30 cellular contexts compared by ENCODE assay signal in the genomic region with DNA sequence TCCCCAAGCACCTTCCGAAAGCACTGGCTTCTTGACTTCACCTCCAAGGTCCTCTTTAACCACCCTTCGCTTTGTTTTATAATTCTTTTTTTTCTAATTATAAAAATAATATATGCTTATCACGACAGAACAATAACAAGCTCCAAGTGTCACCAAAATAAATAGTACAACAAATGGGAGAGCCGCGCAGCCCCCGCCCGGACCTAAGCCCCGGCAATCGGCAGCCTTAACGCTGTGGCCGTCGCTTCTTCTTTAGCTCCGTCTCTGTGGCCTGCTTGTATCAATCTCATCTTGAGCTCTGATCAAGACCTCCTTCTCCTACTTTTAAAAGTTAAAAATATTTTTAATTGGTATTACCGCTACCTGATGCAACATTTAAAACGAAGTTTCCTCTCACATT.
"Had no signal": no experiment of that assay in that cellular context is flagged by ENCODE, and none has a peak within 500 bp of the region (broad histone marks: within the 10 kb centered on the region; RNA-seq: fewer than 3 reads in every experiment).

No MANE protein-coding gene starts in this region.

- ATAC-seq: activated CD4-positive, alpha-beta T cell treated with anti-CD3 and anti-CD28 coated beads for 36 hours; activated CD4-positive, CD25-positive, alpha-beta regulatory T cell treated with anti-CD3 and anti-CD28 coated beads, Interleukin-2, amount 50 U/mL, for 24 hours; activated CD8-positive, alpha-beta T cell treated with anti-CD3 and anti-CD28 coated beads, Interleukin-2, amount 10 ng/mL, durations not matched to agents 7 days and 5 days; activated naive CD8-positive, alpha-beta T cell treated with anti-CD3 and anti-CD28 coated beads, Interleukin-2, amount 50 U/mL, for 24 hours; PC-3; WTC11 had no signal

- H3K27ac Mint-ChIP-seq: activated CD4-positive, alpha-beta T cell treated with anti-CD3 and anti-CD28 coated beads for 36 hours; activated CD4-positive, alpha-beta T cell treated with anti-CD3 and anti-CD28 coated beads, Interleukin-2, amount 10 ng/mL, durations not matched to agents 7 days and 5 days; activated CD8-positive, alpha-beta T cell treated with anti-CD3 and anti-CD28 coated beads, Interleukin-2, amount 10 ng/mL, durations not matched to agents 7 days and 5 days; activated naive CD4-positive, alpha-beta T cell treated with anti-CD3 and anti-CD28 coated beads, Interleukin-2, amount 10 ng/mL, durations not matched to agents 7 days and 5 days; activated naive CD8-positive, alpha-beta T cell; activated naive CD8-positive, alpha-beta T cell treated with anti-CD3 and anti-CD28 coated beads, Interleukin-2, amount 50 U/mL, for 24 hours; activated T-cell treated with anti-CD3 and anti-CD28 coated beads, Interleukin-2, amount 50 U/mL, for 24 hours had no signal

- H3K9me3 ChIP-seq: MG63 had no signal

- H3K27me3 Mint-ChIP-seq: activated CD4-positive, alpha-beta T cell treated with anti-CD3 and anti-CD28 coated beads for 36 hours; activated CD4-positive, alpha-beta T cell treated with anti-CD3 and anti-CD28 coated beads, Interleukin-2, amount 10 ng/mL, durations not matched to agents 7 days and 5 days; activated naive CD4-positive, alpha-beta T cell treated with anti-CD3 and anti-CD28 coated beads, Interleukin-2, amount 10 ng/mL, durations not matched to agents 7 days and 5 days; activated naive CD8-positive, alpha-beta T cell; activated naive CD8-positive, alpha-beta T cell treated with anti-CD3 and anti-CD28 coated beads, Interleukin-2, amount 50 U/mL, for 24 hours; activated T-cell treated with anti-CD3 and anti-CD28 coated beads, Interleukin-2, amount 50 U/mL, for 24 hours; brain had no signal

- H3K4me1 Mint-ChIP-seq: brain had no signal

- H3K4me3 Mint-ChIP-seq: activated CD4-positive, alpha-beta T cell treated with anti-CD3 and anti-CD28 coated beads for 36 hours; activated CD4-positive, alpha-beta T cell treated with anti-CD3 and anti-CD28 coated beads, Interleukin-2, amount 10 ng/mL, durations not matched to agents 7 days and 5 days; activated CD8-positive, alpha-beta T cell treated with anti-CD3 and anti-CD28 coated beads, Interleukin-2, amount 10 ng/mL, durations not matched to agents 7 days and 5 days; activated naive CD4-positive, alpha-beta T cell treated with anti-CD3 and anti-CD28 coated beads, Interleukin-2, amount 10 ng/mL, durations not matched to agents 7 days and 5 days; activated naive CD8-positive, alpha-beta T cell; activated naive CD8-positive, alpha-beta T cell treated with anti-CD3 and anti-CD28 coated beads, Interleukin-2, amount 50 U/mL, for 24 hours; activated T-cell treated with anti-CD3 and anti-CD28 coated beads, Interleukin-2, amount 50 U/mL, for 24 hours; brain; WTC11 had no signal

- DNase-seq: activated CD4-positive, alpha-beta T cell treated with anti-CD3 and anti-CD28 coated beads for 36 hours; activated CD4-positive, alpha-beta T cell treated with anti-CD3 and anti-CD28 coated beads, Interleukin-2, amount 10 ng/mL, durations not matched to agents 7 days and 5 days; activated CD4-positive, alpha-beta T cell treated with anti-CD3 and anti-CD28 coated beads, Interleukin-2, amount 50 U/mL, for 48 hours; activated CD8-positive, alpha-beta T cell treated with anti-CD3 and anti-CD28 coated beads, Interleukin-2, amount 10 ng/mL, durations not matched to agents 7 days and 5 days; activated effector memory CD4-positive, alpha-beta T cell treated with Interleukin-2 at 50 U/mL for 16 hours; activated naive CD4-positive, alpha-beta T cell treated with anti-CD3 and anti-CD28 coated beads, Interleukin-2, amount 10 ng/mL, durations not matched to agents 7 days and 5 days; activated naive CD8-positive, alpha-beta T cell treated with anti-CD3 and anti-CD28 coated beads, Interleukin-2, amount 50 U/mL, for 24 hours; activated T-cell treated with anti-CD3 and anti-CD28 coated beads, Interleukin-2, amount 50 U/mL, for 24 hours; anterior cingulate cortex; Kasumi-1; KG1; MG63; NCI-H1048; NCI-H1105 treated with DMSO at 0.1 percent for 48 hours; NCI-H1436; NCI-H1694; NCI-H1930; NCI-H2081 treated with DMSO at 0.1 percent for 48 hours; NCI-H345; NCI-H524 treated with DMSO at 0.1 percent for 48 hours; NCI-H748 treated with DMSO at 0.1 percent for 48 hours; NK-92 treated with Interleukin-12 subunit alpha and Interleukin-12 subunit beta, amount 100 ng/mL, for 24 hours; PC-3; SIG-M5; SW 1271; T-helper 1 cell had no signal

- H3K27me3 ChIP-seq: MG63 had no signal

- H3K4me3 ChIP-seq: MG63 had no signal

- H3K9me3 Mint-ChIP-seq: activated CD4-positive, alpha-beta T cell treated with anti-CD3 and anti-CD28 coated beads, Interleukin-2, amount 10 ng/mL, durations not matched to agents 7 days and 5 days; activated naive CD4-positive, alpha-beta T cell treated with anti-CD3 and anti-CD28 coated beads, Interleukin-2, amount 10 ng/mL, durations not matched to agents 7 days and 5 days; activated naive CD8-positive, alpha-beta T cell treated with anti-CD3 and anti-CD28 coated beads, Interleukin-2, amount 50 U/mL, for 24 hours; activated T-cell treated with anti-CD3 and anti-CD28 coated beads, Interleukin-2, amount 50 U/mL, for 24 hours; brain; WTC11 had no signal
